Comparison of ENCODE assay signal across 26 cellular contexts in genomic region chr11:62147545-62147944, GRCh38. TPM values are rescaled to one million over a fixed set of nuclear protein-coding genes. Genes with fewer than 3 reads are reported as not detected.
DNase-seq lines count a peak whose midpoint lies in the region; ATAC-seq, FAIRE-seq and TF ChIP-seq lines count a peak whose summit lies in the region.
"Had no signal": no experiment of that assay in that cellular context is flagged by ENCODE, and none has a peak within 500 bp of the region (broad histone marks: within the 10 kb centered on the region; RNA-seq: fewer than 3 reads in every experiment).

No MANE protein-coding gene starts in this region.

- no peak overlapping the region for H3K18ac ChIP-seq in H1 (ENCODE audit: extremely low read depth, low read length)

- no peak overlapping the region for H3K23ac ChIP-seq in H1 (ENCODE audit: insufficient read length)

- DNase-seq in SK-N-SH (peak; percentile 10), PC-3 (no peak), H1 (ENCODE audit: low read depth in 1 of 2, low spot score in 2 of 2) (no peak), progenitor cell of endocrine pancreas (ENCODE audit: low spot score, unreplicated experiment) (peak; percentile 6), tibial nerve (ENCODE audit: low spot score in 2 of 2) (no peak)
- DNase-seq in CD4-positive, alpha-beta T cell, result no peak
- DNase-seq: activated gamma-delta T cell; AML-193; DMS79; NCI-H526; stimulated activated CD4-positive, alpha-beta T cell treated with anti-CD3 and anti-CD28 coated beads, Interleukin-1b, Interleukin-23, amount 100 ng/mL, for 48 hours; stimulated activated naive B cell treated with anti-CD40 and anti-IgM and Interleukin-4, amounts not matched to agents 10 μg/mL and 1 μg/mL and 100 μg/mL, for 72 hours had no signal

- no peak overlapping the region for H2BK15ac ChIP-seq in H1 (ENCODE audit: low read length)

- ATAC-seq in SK-N-SH treated with all-trans-retinoic acid at 6 μM for 48 hours, result no peak
- no peak for ATAC-seq in PC-3
- no peak for ATAC-seq in CD4-positive, alpha-beta T cell (ENCODE audit: poor library complexity)
- no peak for ATAC-seq in GM21576 (IDR thresholded peaks at IDR 0.05; ENCODE audit: unreplicated experiment)
- ATAC-seq: GM12878; heart left ventricle; naive thymus-derived CD8-positive, alpha-beta T cell; stimulated activated naive B cell treated with anti-CD40 and anti-IgM and Interleukin-4, amounts not matched to agents 10 μg/mL and 1 μg/mL and 100 μg/mL, for 72 hours had no signal

- peaks cover 17% of the 10 kb centered on the region for H3K36me3 Mint-ChIP-seq in progenitor cell of endocrine pancreas (ENCODE audit: insufficient read depth)
- H3K36me3 Mint-ChIP-seq in CD4-positive, alpha-beta T cell (ENCODE audit: low read depth), result peaks cover 86% of the 10 kb centered on the region

- 91% methylated on average over 12 of the region's 12 CpGs for WGBS in SK-N-SH (ENCODE audit: low lambda C conversion rate)
- 96% methylated on average over 12 of the region's 12 CpGs; no CpG with 5 or more reads in 1 of the 2 experiments for WGBS in H1 (ENCODE audit: extremely low coverage in 1 of 2, insufficient coverage in 1 of 2, insufficient read length in 1 of 2, insufficient replicate concordance in 2 of 2, low coverage in 1 of 2, low lambda C conversion rate in 2 of 2, missing lambda C conversion rate in 1 of 2), 2 experiments
- 86 to 93% methylated on average over 12 of the region's 12 CpGs for WGBS in tibial nerve, 2 donors

- no peak overlapping the region for H3K14ac ChIP-seq in H1 (ENCODE audit: insufficient read length)

- no peak for FAIRE-seq in H1 (lab: Jason Lieb, UNC)
- FAIRE-seq: endothelial cell of umbilical vein, GM12878 had no signal

- H3K23me2 ChIP-seq in H1 (ENCODE audit: low read depth, low read length), result no peaks in the 10 kb centered on the region

- H3K79me1 ChIP-seq in H1 (ENCODE audit: low read depth, low read length), result no peaks in the 10 kb centered on the region; the same call in 1 of the 2 replicates

- H3K27ac Mint-ChIP-seq in progenitor cell of endocrine pancreas, result no peak overlapping the region
- no peak overlapping the region for H3K27ac Mint-ChIP-seq in CD4-positive, alpha-beta T cell
- H3K27ac Mint-ChIP-seq: dendritic cell treated with granulocyte-macrophage colony-stimulating factor and Interleukin-4, amounts not matched to agents 40 ng/mL and 50 ng/mL, for 4 days; mesothelial cell of epicardium; stimulated activated naive B cell treated with anti-CD40 and anti-IgM and Interleukin-4, amounts not matched to agents 10 μg/mL and 1 μg/mL and 100 μg/mL, for 72 hours had no signal

- TF ChIP-seq EP300 in SK-N-SH (IDR thresholded peaks at IDR 0.05; ENCODE audit: borderline replicate concordance in 1 of 2, low read depth in 1 of 2, low read length in 1 of 2) (no peak), H1 (IDR thresholded peaks at IDR 0.05; ENCODE audit: borderline replicate concordance in 1 of 2, low read depth in 2 of 2, low read length in 2 of 2) (no peak), tibial nerve (IDR thresholded peaks at IDR 0.05) (no peak)

- H4K20me1 ChIP-seq in SK-N-SH (ENCODE audit: insufficient read depth), result no peaks in the 10 kb centered on the region
- no peaks in the 10 kb centered on the region for H4K20me1 ChIP-seq in PC-3 (ENCODE audit: low read length)
- peaks cover 0 to 19% of the 10 kb centered on the region in 2 experiments for H4K20me1 ChIP-seq in H1 (replicated peaks in 1 of 2; ENCODE audit: control insufficient read depth in 1 of 2, insufficient read depth in 2 of 2, low read length in 2 of 2)

- H3K36me3 ChIP-seq in SK-N-SH (replicated peaks in 1 of 2; ENCODE audit: control insufficient read depth in 1 of 2, insufficient read depth in 2 of 2, low read length in 1 of 2) (peaks cover 36 to 67% of the 10 kb centered on the region in 2 experiments), PC-3 (ENCODE audit: low read depth, low read length) (peaks cover 75% of the 10 kb centered on the region), H1 (ENCODE audit: control insufficient read depth in 2 of 4, insufficient read depth in 4 of 4, low read length in 3 of 4) (peaks cover 34 to 87% (median 66%) of the 10 kb centered on the region in 4 experiments), tibial nerve (peaks cover 0 to 99% (median 4%) of the 10 kb centered on the region in 3 donors)
- H3K36me3 ChIP-seq: breast epithelium had no signal

- H3K4me3 Mint-ChIP-seq in progenitor cell of endocrine pancreas (ENCODE audit: low read depth), result no peak overlapping the region
- no peak overlapping the region for H3K4me3 Mint-ChIP-seq in CD4-positive, alpha-beta T cell
- H3K4me3 Mint-ChIP-seq: dendritic cell treated with granulocyte-macrophage colony-stimulating factor and Interleukin-4, amounts not matched to agents 40 ng/mL and 50 ng/mL, for 4 days; mesothelial cell of epicardium; naive thymus-derived CD8-positive, alpha-beta T cell; stimulated activated naive B cell treated with anti-CD40 and anti-IgM and Interleukin-4, amounts not matched to agents 10 μg/mL and 1 μg/mL and 100 μg/mL, for 72 hours had no signal

- H3K27me3 ChIP-seq in SK-N-SH (ENCODE audit: insufficient read depth), result no peaks in the 10 kb centered on the region
- H3K27me3 ChIP-seq in PC-3 (ENCODE audit: low read length), result no peaks in the 10 kb centered on the region
- H3K27me3 ChIP-seq in H1 (replicated peaks in 1 of 4; ENCODE audit: control insufficient read depth in 3 of 4, extremely low read depth in 1 of 4, insufficient read depth in 3 of 4, low read length in 3 of 4), result no peaks in the 10 kb centered on the region
- no peaks in the 10 kb centered on the region for H3K27me3 ChIP-seq in tibial nerve
- no peaks in the 10 kb centered on the region for H3K27me3 ChIP-seq in CD4-positive, alpha-beta T cell (ENCODE audit: control insufficient read depth, insufficient read depth, low read length)
- H3K27me3 ChIP-seq: breast epithelium, heart left ventricle had no signal

- H3K4me1 ChIP-seq in SK-N-SH (ENCODE audit: control insufficient read depth in 1 of 2, insufficient read depth in 2 of 2, low read depth in 1 of 2, low read length in 1 of 2) (no peaks in the 10 kb centered on the region), PC-3 (ENCODE audit: insufficient read depth, low read length) (no peaks in the 10 kb centered on the region), H1 (replicated peaks in 1 of 4; ENCODE audit: control insufficient read depth in 3 of 4, insufficient read depth in 4 of 4, low read length in 3 of 4) (no peaks in the 10 kb centered on the region), tibial nerve (peaks cover 0 to 5% (median 0%) of the 10 kb centered on the region in 4 donors)
- H3K4me1 ChIP-seq: breast epithelium had no signal

- no peak overlapping the region for H2BK120ac ChIP-seq in H1 (replicated peaks; ENCODE audit: low read depth, low read length)

- intact Hi-C loops in PC-3 (cut with micrococcal nuclease), result no loop called here
- intact Hi-C loops in CD4-positive, alpha-beta T cell (cut with DNase I, micrococcal nuclease), result no loop called here

- no peak overlapping the region for H3K4me3 ChIP-seq in SK-N-SH (ENCODE audit: low read depth in 2 of 2, low read length in 1 of 2)
- H3K4me3 ChIP-seq in PC-3 (ENCODE audit: low read length), result no peak overlapping the region
- H3K4me3 ChIP-seq in H1 (ENCODE audit: extremely low read depth in 1 of 4, insufficient read depth in 2 of 4, low read depth in 3 of 4, low read length in 4 of 4), result no peak overlapping the region
- no peak overlapping the region for H3K4me3 ChIP-seq in tibial nerve
- H3K4me3 ChIP-seq: breast epithelium, GM12878, heart left ventricle, SK-N-MC, thoracic aorta had no signal

- no peak overlapping the region for H3K56ac ChIP-seq in H1 (replicated peaks; ENCODE audit: insufficient read length, low read depth, low read length)

- no peak overlapping the region for H2BK20ac ChIP-seq in H1 (ENCODE audit: low read length)

- TF ChIP-seq CTCF in SK-N-SH (IDR thresholded peaks at IDR 0.05) (no peak), PC-3 (conservative IDR thresholded peaks at IDR 0.05; ENCODE audit: low read depth, low read length) (peak; percentile 19; the same call in 1 of the 2 replicates), H1 (IDR thresholded peaks at IDR 0.05; ENCODE audit: control extremely low read depth in 1 of 3, insufficient read depth in 1 of 3, low read depth in 1 of 3, low read length in 3 of 3) (peak; percentile 3 to 27 (median 19); a peak in 3 of 4 replicates), progenitor cell of endocrine pancreas (IDR thresholded peaks at IDR 0.05; ENCODE audit: unreplicated experiment) (no peak), tibial nerve (IDR thresholded peaks at IDR 0.05) (no peak)
- TF ChIP-seq CTCF in CD4-positive, alpha-beta T cell (IDR thresholded peaks at IDR 0.05), result no peak

- H4K91ac ChIP-seq in H1 (replicated peaks; ENCODE audit: insufficient read length, low read length), result no peak overlapping the region

- H4K5ac ChIP-seq in H1 (ENCODE audit: insufficient read length, low read depth, low read length), result no peak overlapping the region

- no peak overlapping the region for H2AK5ac ChIP-seq in H1 (ENCODE audit: low read depth, low read length)

- H3K9me2 ChIP-seq in SK-N-SH (no peaks in the 10 kb centered on the region), PC-3 (replicated peaks; ENCODE audit: low read length) (no peaks in the 10 kb centered on the region)

- H3K4me1 Mint-ChIP-seq in progenitor cell of endocrine pancreas (ENCODE audit: low read depth), result no peaks in the 10 kb centered on the region
- no peaks in the 10 kb centered on the region for H3K4me1 Mint-ChIP-seq in CD4-positive, alpha-beta T cell (ENCODE audit: low read depth)
- H3K4me1 Mint-ChIP-seq: mesothelial cell of epicardium; stimulated activated naive B cell treated with anti-CD40 and anti-IgM and Interleukin-4, amounts not matched to agents 10 μg/mL and 1 μg/mL and 100 μg/mL, for 72 hours had no signal

- H3K9me3 ChIP-seq in SK-N-SH, result no peaks in the 10 kb centered on the region
- H3K9me3 ChIP-seq in PC-3 (ENCODE audit: low read length), result no peaks in the 10 kb centered on the region
- no peaks in the 10 kb centered on the region for H3K9me3 ChIP-seq in H1 (ENCODE audit: insufficient read depth in 2 of 2, low read depth in 1 of 2, low read length in 1 of 2)
- no peaks in the 10 kb centered on the region for H3K9me3 ChIP-seq in tibial nerve
- no peaks in the 10 kb centered on the region for H3K9me3 ChIP-seq in CD4-positive, alpha-beta T cell (ENCODE audit: control insufficient read depth, low read length)
- H3K9me3 ChIP-seq: breast epithelium, heart left ventricle, thoracic aorta had no signal

- no peaks in the 10 kb centered on the region for H3K9me3 Mint-ChIP-seq in progenitor cell of endocrine pancreas (ENCODE audit: low read depth)
- no peaks in the 10 kb centered on the region for H3K9me3 Mint-ChIP-seq in CD4-positive, alpha-beta T cell
- H3K9me3 Mint-ChIP-seq: dendritic cell treated with granulocyte-macrophage colony-stimulating factor and Interleukin-4, amounts not matched to agents 40 ng/mL and 50 ng/mL, for 4 days; mesothelial cell of epicardium; naive thymus-derived CD8-positive, alpha-beta T cell; stimulated activated naive B cell treated with anti-CD40 and anti-IgM and Interleukin-4, amounts not matched to agents 10 μg/mL and 1 μg/mL and 100 μg/mL, for 72 hours had no signal

- no peak overlapping the region for H2AFZ ChIP-seq in SK-N-SH (ENCODE audit: low read depth)
- no peak overlapping the region for H2AFZ ChIP-seq in PC-3 (ENCODE audit: low read length)
- H2AFZ ChIP-seq in H1 (ENCODE audit: low read length), result no peak overlapping the region

- no peak overlapping the region for H3K4me2 ChIP-seq in SK-N-SH
- H3K4me2 ChIP-seq in PC-3 (ENCODE audit: low read length), result no peak overlapping the region
- no peak overlapping the region for H3K4me2 ChIP-seq in H1 (ENCODE audit: insufficient read depth in 1 of 2, low read depth in 2 of 2, low read length in 2 of 2)

- H3K9ac ChIP-seq in SK-N-SH, result no peak overlapping the region
- no peak overlapping the region for H3K9ac ChIP-seq in PC-3 (ENCODE audit: low read length)
- no peak overlapping the region for H3K9ac ChIP-seq in H1 (replicated peaks in 1 of 4; ENCODE audit: extremely low read depth in 1 of 4, low read depth in 3 of 4, low read length in 3 of 4)

- no peak for TF ChIP-seq POLR2A in H1 (IDR thresholded peaks at IDR 0.05; ENCODE audit: control extremely low read depth in 1 of 2, low read depth in 2 of 2, low read length in 2 of 2)
- no peak for TF ChIP-seq POLR2A in tibial nerve (IDR thresholded peaks at IDR 0.05)

- no peak overlapping the region for H3K27ac ChIP-seq in SK-N-SH (ENCODE audit: low read depth in 2 of 2, low read length in 1 of 2)
- H3K27ac ChIP-seq in PC-3 (ENCODE audit: low read length), result no peak overlapping the region
- no peak overlapping the region for H3K27ac ChIP-seq in H1 (ENCODE audit: low read depth, low read length)
- H3K27ac ChIP-seq in tibial nerve, result no peak overlapping the region
- H3K27ac ChIP-seq in CD4-positive, alpha-beta T cell (ENCODE audit: low read depth, low read length), result no peak overlapping the region
- H3K27ac ChIP-seq: 22Rv1, breast epithelium, heart left ventricle, SK-N-MC, thoracic aorta had no signal

- BruUV-seq in PC-3 (replicated peaks; lab: Mats Ljungman, UMichigan), result no TSS peak

- no peaks in the 10 kb centered on the region for H3K27me3 Mint-ChIP-seq in progenitor cell of endocrine pancreas
- no peaks in the 10 kb centered on the region for H3K27me3 Mint-ChIP-seq in CD4-positive, alpha-beta T cell
- H3K27me3 Mint-ChIP-seq: dendritic cell treated with granulocyte-macrophage colony-stimulating factor and Interleukin-4, amounts not matched to agents 40 ng/mL and 50 ng/mL, for 4 days; naive thymus-derived CD8-positive, alpha-beta T cell; stimulated activated naive B cell treated with anti-CD40 and anti-IgM and Interleukin-4, amounts not matched to agents 10 μg/mL and 1 μg/mL and 100 μg/mL, for 72 hours had no signal

- POLR2A ChIA-PET in SK-N-SH (lab: Yijun Ruan, JAX), result interaction anchor here (0.7 kb wide), 1 partner anchor 178 kb away, joined by 3 read pairs; no protein-coding TSS in a partner anchor
- POLR2A ChIA-PET in PC-3 (lab: Charles Lee; ENCODE audit: unreplicated experiment), result interaction anchor here (0.5 kb wide), 1 partner anchor 708 kb away, joined by 3 read pairs; no protein-coding TSS in a partner anchor
- POLR2A ChIA-PET in H1 (lab: Charles Lee; ENCODE audit: partially characterized antibody), result interaction anchor here (1.3 kb wide), 1 partner anchor 333 kb away, joined by 4 read pairs; no protein-coding TSS in a partner anchor
- POLR2A ChIA-PET in CD4-positive, alpha-beta T cell (lab: Charles Lee), result no interaction called here

- no peak for TF ChIP-seq RAD21 in SK-N-SH (IDR thresholded peaks at IDR 0.05; ENCODE audit: low read length)
- no peak; a peak in 1 of 4 replicates for TF ChIP-seq RAD21 in H1 (IDR thresholded peaks at IDR 0.05 in 1 of 2, conservative IDR thresholded peaks at IDR 0.05 in 1 of 2; ENCODE audit: low read depth in 2 of 2, low read length in 2 of 2)

- H2BK12ac ChIP-seq in H1 (ENCODE audit: low read depth, low read length), result no peak overlapping the region

- H3K4ac ChIP-seq in H1 (replicated peaks; ENCODE audit: insufficient read length, low read depth, low read length), result no peak overlapping the region

- no peak overlapping the region for H4K8ac ChIP-seq in H1 (ENCODE audit: extremely low read depth, insufficient read depth, low read length)

- H3K79me2 ChIP-seq in SK-N-SH (ENCODE audit: insufficient read depth) (no peaks in the 10 kb centered on the region), PC-3 (ENCODE audit: low read length) (no peaks in the 10 kb centered on the region), H1 (ENCODE audit: control insufficient read depth in 1 of 2, insufficient read depth in 2 of 2, low read length in 2 of 2) (no peaks in the 10 kb centered on the region)

- CTCF ChIA-PET in SK-N-SH (lab: Yijun Ruan, JAX) (interaction anchor here (0.7 to 1.3 kb wide), 3 partner anchors 22 to 163 kb away, joined by 3 to 4 read pairs (median 3); no protein-coding TSS in a partner anchor), PC-3 (lab: Charles Lee) (no interaction called here), H1 (lab: Charles Lee; ENCODE audit: partially characterized antibody) (interaction anchor here (0.9 to 2.2 kb wide), 13 partner anchors 10 to 250 kb away, joined by 3 to 7 read pairs (median 4); partner anchors contain the start of gene SCGB2A2)
- CTCF ChIA-PET in CD4-positive, alpha-beta T cell (lab: Charles Lee), result no interaction called here

- no peak overlapping the region for H2BK5ac ChIP-seq in H1 (ENCODE audit: low read depth, low read length)

- H3F3A ChIP-seq in SK-N-SH (replicated peaks; ENCODE audit: insufficient read depth) (no peaks in the 10 kb centered on the region), PC-3 (ENCODE audit: low read length, unreplicated experiment) (no peaks in the 10 kb centered on the region)

RNA-seq across cellular contexts. Expression of gene INCENP, which starts 23.7 kb away (rescaled TPM):
- polyA plus RNA-seq in SK-N-SH (2012; rRNA removed) (14.5 and 20.1 TPM in 2 replicates), H1 (2011; rRNA removed) (25.4 and 47.9 TPM in 2 replicates)
- 9.8 and 12.8 TPM in 2 replicates for polyA plus RNA-seq in SK-N-SH (2012; cell fraction: cytosol; rRNA removed)
- 26.7 and 32.6 TPM in 2 replicates for polyA plus RNA-seq in SK-N-SH (2012; cell fraction: nucleus; rRNA removed)
- total RNA-seq in PC-3 (2014; rRNA removed) (110 and 114 TPM in 2 replicates), progenitor cell of endocrine pancreas (58.0 and 60.5 TPM in 2 replicates), tibial nerve (10 to 100 TPM in 2 of 4 donors, 1 to 10 TPM in 2; 7.7 to 28.8 (median 13.0) TPM)
- total RNA-seq in H1 (2021; fragmentation: NEBNext Ultra II Directional; extraction: Animal tissue kit (Norgen Biotek cat#: 25700)), result 132 TPM in 2 replicates
- polyA plus RNA-seq in H1 (2011; cell fraction: cytosol; rRNA removed), result 34.6 TPM
- polyA plus RNA-seq in H1 (2011; cell fraction: nucleus; rRNA removed), result 114 TPM
- polyA plus RNA-seq in H1 (2012, experiment 1 of 2), result 42.2 to 60.3 TPM (median 55.6 TPM) in 4 replicates
- polyA plus RNA-seq in H1 (2012, experiment 2 of 2), result 22.5 TPM
- polyA plus RNA-seq in H1 (2013, experiment 1 of 2), result 40.1 TPM
- polyA plus RNA-seq in H1 (2013, experiment 2 of 2), result 37.8 TPM
- polyA minus RNA-seq in H1 (2011; rRNA and poly(A)+ RNA removed), result 39.7 and 43.3 TPM in 2 replicates
- 69.2 TPM for polyA minus RNA-seq in H1 (2011; cell fraction: cytosol; rRNA and poly(A)+ RNA removed)
- polyA minus RNA-seq in H1 (2011; cell fraction: nucleus; rRNA and poly(A)+ RNA removed), result 66.6 TPM
- 10 to 100 TPM; 12.6 to 16.3 TPM for total RNA-seq in CD4-positive, alpha-beta T cell

RNA-seq across cellular contexts. Expression of gene SCGB1D1, which starts 42.5 kb away (rescaled TPM):
- polyA plus RNA-seq in SK-N-SH (2012; rRNA removed) (not detected in 2 replicates), H1 (2011; rRNA removed) (not detected in 2 replicates)
- not detected in 2 replicates for polyA plus RNA-seq in SK-N-SH (2012; cell fraction: cytosol; rRNA removed)
- polyA plus RNA-seq in SK-N-SH (2012; cell fraction: nucleus; rRNA removed), result not detected in 2 replicates
- total RNA-seq in PC-3 (2014; rRNA removed) (not detected in 2 replicates), progenitor cell of endocrine pancreas (not detected in 2 replicates), tibial nerve (not detected)
- not detected in 2 replicates for total RNA-seq in H1 (2021; fragmentation: NEBNext Ultra II Directional; extraction: Animal tissue kit (Norgen Biotek cat#: 25700))
- polyA plus RNA-seq in H1 (2011; cell fraction: cytosol; rRNA removed), result not detected
- polyA plus RNA-seq in H1 (2011; cell fraction: nucleus; rRNA removed), result not detected
- polyA plus RNA-seq in H1 (2012, experiment 1 of 2), result not detected in 4 replicates
- not detected for polyA plus RNA-seq in H1 (2012, experiment 2 of 2)
- not detected for polyA plus RNA-seq in H1 (2013, experiment 1 of 2)
- not detected for polyA plus RNA-seq in H1 (2013, experiment 2 of 2)
- not detected in 2 replicates for polyA minus RNA-seq in H1 (2011; rRNA and poly(A)+ RNA removed)
- polyA minus RNA-seq in H1 (2011; cell fraction: cytosol; rRNA and poly(A)+ RNA removed), result not detected
- polyA minus RNA-seq in H1 (2011; cell fraction: nucleus; rRNA and poly(A)+ RNA removed), result not detected
- total RNA-seq in CD4-positive, alpha-beta T cell, result not detected
- total RNA-seq: breast epithelium; endothelial cell of umbilical vein; GM12878; heart left ventricle; MCF 10A; mesothelial cell of epicardium; naive thymus-derived CD8-positive, alpha-beta T cell; thoracic aorta had no signal
- polyA plus RNA-seq: adipose tissue; endothelial cell of umbilical vein; GM12878; heart left ventricle; naive thymus-derived CD8-positive, alpha-beta T cell had no signal

Comparison
In these comparisons a context has a peak if more than half of its experiments do, and no peak if none do; other contexts are left out.
1. DNase-seq: peak in SK-N-SH (single experiment) and progenitor cell of endocrine pancreas (single experiment); none in PC-3 (single experiment), H1 (0 of 2), tibial nerve (0 of 2) and CD4-positive, alpha-beta T cell (0 of 10).
2. CTCF ChIP-seq: peak in PC-3 (single experiment) and H1 (3 of 3); none in SK-N-SH (single experiment), progenitor cell of endocrine pancreas (single experiment), tibial nerve (0 of 5) and CD4-positive, alpha-beta T cell (single experiment).
3. CTCF ChIA-PET loops: an anchor here in SK-N-SH (0.7 to 1.3 kb wide) and H1 (0.9 to 2.2 kb wide); none called in PC-3 and CD4-positive, alpha-beta T cell.
4. Of the 17 proteins assayed by ChIP-seq in both H1 and SK-N-SH: peak only in H1: CTCF; only in SK-N-SH: none; in both: none; in neither: 16.